Comparison of ENCODE assay signal across 2 cellular contexts in genomic region chr16:85526132-85526731, GRCh38.
TF ChIP-seq lines count a peak whose summit lies in the region.

No MANE protein-coding gene starts in this region.

TF ChIP-seq in SK-N-SH, 30 proteins besides CTCF, POLR2A, EP300 and RAD21:
- TF ChIP-seq TEAD4 (IDR thresholded peaks at IDR 0.05; ENCODE audit: borderline replicate concordance, insufficient read depth) (no peak), JUND (IDR thresholded peaks at IDR 0.05) (no peak), MEF2A (IDR thresholded peaks at IDR 0.05; ENCODE audit: borderline replicate concordance, low read depth) (no peak), GATA2 (CRISPR knock-in tag; IDR thresholded peaks at IDR 0.05) (no peak), TCF12 (IDR thresholded peaks at IDR 0.05) (no peak), ELF1 (IDR thresholded peaks at IDR 0.05) (no peak), CHD2 (IDR thresholded peaks at IDR 0.05; ENCODE audit: low read length, partially characterized antibody) (no peak), RFX5 (IDR thresholded peaks at IDR 0.05; ENCODE audit: low read length) (no peak), IRF3 (IDR thresholded peaks at IDR 0.05; ENCODE audit: low read depth, low read length) (no peak), YY1 (IDR thresholded peaks at IDR 0.05; ENCODE audit: low read depth) (no peak), REST (IDR thresholded peaks at IDR 0.05; ENCODE audit: low read depth, low read length) (no peak), MAX (IDR thresholded peaks at IDR 0.05; ENCODE audit: low read depth) (no peak), NRF1 (IDR thresholded peaks at IDR 0.05; ENCODE audit: low read depth, low read length) (no peak), USF2 (IDR thresholded peaks at IDR 0.05; ENCODE audit: borderline replicate concordance, low read depth, low read length) (no peak), PBX3 (IDR thresholded peaks at IDR 0.05) (no peak), NFIC (IDR thresholded peaks at IDR 0.05; ENCODE audit: borderline replicate concordance) (no peak)

TF ChIP-seq in SK-N-SH treated with all-trans-retinoic acid at 6 μM for 48 hours, 23 proteins besides CTCF, POLR2A, EP300 and RAD21 (continued from another document):
- TF ChIP-seq TCF4 (CRISPR knock-in tag; IDR thresholded peaks at IDR 0.05; ENCODE audit: borderline replicate concordance) = no peak
- TF ChIP-seq CREB5 (CRISPR knock-in tag; IDR thresholded peaks at IDR 0.05; ENCODE audit: low read depth) = no peak
- no peak for TF ChIP-seq TSHZ2 (CRISPR knock-in tag; IDR thresholded peaks at IDR 0.05)
- no peak for TF ChIP-seq ZNF8 (CRISPR knock-in tag; IDR thresholded peaks at IDR 0.05)
- no peak for TF ChIP-seq SNAI2 (CRISPR knock-in tag; IDR thresholded peaks at IDR 0.05)
- TF ChIP-seq ISL1 (CRISPR knock-in tag; IDR thresholded peaks at IDR 0.05) = no peak
- no peak for TF ChIP-seq CSDC2 (CRISPR knock-in tag; IDR thresholded peaks at IDR 0.05)
- TF ChIP-seq RARB (CRISPR knock-in tag; IDR thresholded peaks at IDR 0.05) = no peak
- no peak for TF ChIP-seq PATZ1 (CRISPR knock-in tag; IDR thresholded peaks at IDR 0.05; ENCODE audit: borderline replicate concordance)
TF ChIP-seq in SK-N-SH treated with all-trans-retinoic acid at 6 μM for 48 hours: peak in this region for 0.
